8 cellular contexts compared by ENCODE assay signal in the genomic region with DNA sequence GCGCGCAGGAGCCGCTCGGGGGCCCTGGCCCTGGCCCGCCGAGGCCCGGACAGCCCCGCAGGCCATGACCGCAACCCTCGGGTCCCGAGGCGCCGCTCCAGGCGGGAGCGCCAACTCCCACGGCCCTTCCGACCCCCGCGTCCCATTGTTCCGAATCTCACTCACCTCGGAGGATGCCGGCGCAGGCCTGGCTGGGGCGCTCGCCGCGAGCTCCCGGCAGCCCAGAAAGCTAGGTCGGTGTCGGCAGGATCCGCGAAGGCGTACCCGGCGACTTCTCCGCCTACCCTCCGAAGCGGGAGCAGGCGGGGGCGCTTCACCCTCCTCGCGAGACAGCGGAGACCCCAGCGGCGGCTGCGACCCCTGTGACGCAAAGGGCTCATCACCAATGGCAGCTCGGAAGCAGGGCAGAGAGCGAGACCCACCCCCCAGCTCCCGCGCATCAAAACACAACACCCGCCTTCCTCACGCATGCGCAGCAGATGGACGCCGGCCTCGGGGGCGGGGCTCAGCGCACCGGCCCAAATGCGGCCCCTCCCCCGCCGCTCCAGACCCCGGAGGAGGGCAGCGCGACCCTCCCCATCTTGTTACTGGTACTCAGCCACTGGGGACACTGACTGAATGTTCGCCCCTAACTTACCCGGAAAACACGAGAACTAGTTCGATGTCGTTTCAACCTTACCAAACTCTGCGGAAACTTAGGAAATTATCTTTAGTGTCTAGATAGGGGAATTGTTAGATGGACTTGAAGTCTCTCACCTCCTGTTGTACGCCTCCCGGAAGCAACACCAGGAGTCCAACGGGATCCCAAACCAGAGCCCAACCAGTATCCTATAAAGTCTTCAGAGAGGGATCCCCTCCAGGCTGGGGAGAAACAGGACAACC. TPM values are rescaled to one million over a fixed set of nuclear protein-coding genes. Genes with fewer than 3 reads are reported as not detected.
DNase-seq lines count a peak whose midpoint lies in the region; ATAC-seq and TF ChIP-seq lines count a peak whose summit lies in the region.

No MANE protein-coding gene starts in this region.

- peaks cover 10% of the 10 kb centered on the region for H3K9me3 Mint-ChIP-seq in nephron progenitor cell
- H3K9me3 Mint-ChIP-seq in stimulated activated naive CD8-positive, alpha-beta T cell treated with anti-CD3 and anti-CD28 coated beads, Interleukin-15, amount 100 ng/mL, for 72 hours = no peaks in the 10 kb centered on the region

- no peaks in the 10 kb centered on the region for H3K27me3 ChIP-seq in H7 (ENCODE audit: control insufficient read depth, insufficient read depth, low read length)
- no peaks in the 10 kb centered on the region for H3K27me3 ChIP-seq in Loucy (ENCODE audit: insufficient read depth, low read length, poor library complexity, severe bottlenecking)
- H3K27me3 ChIP-seq in RWPE2 (ENCODE audit: insufficient read depth, poor library complexity, severe bottlenecking) = no peaks in the 10 kb centered on the region

- H3F3A ChIP-seq in Loucy (ENCODE audit: low read depth) = no peaks in the 10 kb centered on the region; the same call in 1 of the 2 replicates

- no peaks in the 10 kb centered on the region for H3K9me3 ChIP-seq in Loucy (ENCODE audit: insufficient read depth, low read depth, low read length)
- H3K9me3 ChIP-seq in RWPE2 (ENCODE audit: severe bottlenecking) = no peaks in the 10 kb centered on the region

- peak overlapping the region; percentile 75 for H3K27ac ChIP-seq in RWPE2 (ENCODE audit: poor library complexity, severe bottlenecking)

- peaks cover 41% of the 10 kb centered on the region for H3K36me3 Mint-ChIP-seq in nephron progenitor cell (ENCODE audit: low read depth)

- H3K4me3 Mint-ChIP-seq in nephron progenitor cell = peak overlapping the region; percentile 99
- peak overlapping the region; percentile 91 to 100 for H3K4me3 Mint-ChIP-seq in stimulated activated naive CD8-positive, alpha-beta T cell treated with anti-CD3 and anti-CD28 coated beads, Interleukin-15, amount 100 ng/mL, for 72 hours

- peak overlapping the region; percentile 94 for H3K4me3 ChIP-seq in H7 (ENCODE audit: insufficient read depth, low read depth, low read length)
- peak overlapping the region; percentile 87 for H3K4me3 ChIP-seq in Loucy (ENCODE audit: low read length, poor library complexity, severe bottlenecking)
- peak overlapping the region; percentile 95 for H3K4me3 ChIP-seq in RWPE2 (ENCODE audit: severe bottlenecking)
- H3K4me3 ChIP-seq in fibroblast of the aortic adventitia (ENCODE audit: low read depth, low read length) = peak overlapping the region; percentile 73

- DNase-seq in ELR (ENCODE audit: low read depth) (peak; percentile 89), H7 (peak; percentile 98), RWPE2 (ENCODE audit: low spot score) (peak; percentile 90), fibroblast of the aortic adventitia (ENCODE audit: low read depth) (peak; percentile 89), nephron progenitor cell (peak; percentile 98)
- DNase-seq in activated effector memory CD4-positive, alpha-beta T cell treated with anti-CD3 and anti-CD28 coated beads, Interleukin-2, amount 50 U/mL, for 16 hours = peak; percentile 98
- DNase-seq in stimulated activated naive CD8-positive, alpha-beta T cell treated with anti-CD3 and anti-CD28 coated beads, Interleukin-15, amount 100 ng/mL, for 72 hours = peak; percentile 92

- H3K9me2 ChIP-seq in Loucy (replicated peaks; ENCODE audit: low read depth, low read length) = no peaks in the 10 kb centered on the region

- ATAC-seq in RWPE2 (ENCODE audit: low read depth) = peak; percentile 66
- ATAC-seq in stimulated activated naive CD8-positive, alpha-beta T cell treated with anti-CD3 and anti-CD28 coated beads, Interleukin-15, amount 100 ng/mL, for 72 hours = peak; percentile 84

- H3K36me3 ChIP-seq in H7 (replicated peaks; ENCODE audit: control insufficient read depth, insufficient read depth, low read length) = no peaks in the 10 kb centered on the region
- no peaks in the 10 kb centered on the region for H3K36me3 ChIP-seq in Loucy (ENCODE audit: insufficient read depth, low read length)
- peaks cover 40% of the 10 kb centered on the region for H3K36me3 ChIP-seq in RWPE2 (ENCODE audit: low read depth)

- H3K27me3 Mint-ChIP-seq in nephron progenitor cell (ENCODE audit: low read depth, poor library complexity) = no peaks in the 10 kb centered on the region
- no peaks in the 10 kb centered on the region for H3K27me3 Mint-ChIP-seq in stimulated activated naive CD8-positive, alpha-beta T cell treated with anti-CD3 and anti-CD28 coated beads, Interleukin-15, amount 100 ng/mL, for 72 hours

- peaks cover 25% of the 10 kb centered on the region for H3K4me1 Mint-ChIP-seq in nephron progenitor cell
- H3K4me1 Mint-ChIP-seq in stimulated activated naive CD8-positive, alpha-beta T cell treated with anti-CD3 and anti-CD28 coated beads, Interleukin-15, amount 100 ng/mL, for 72 hours = peaks cover 61% of the 10 kb centered on the region

- peaks cover 44% of the 10 kb centered on the region for H4K20me1 ChIP-seq in Loucy (ENCODE audit: insufficient read depth, low read length, poor library complexity, severe bottlenecking)

- H3K4me1 ChIP-seq in Loucy (ENCODE audit: insufficient read depth, low read length, poor library complexity, severe bottlenecking) (peaks cover 55% of the 10 kb centered on the region), RWPE2 (ENCODE audit: insufficient read depth, poor library complexity, severe bottlenecking) (peaks cover 12% of the 10 kb centered on the region)

- H3K9ac ChIP-seq in Loucy (ENCODE audit: low read depth, low read length, poor library complexity, severe bottlenecking) = peak overlapping the region; percentile 91

- peak overlapping the region; percentile 94 for H3K4me2 ChIP-seq in Loucy (ENCODE audit: low read depth, low read length, poor library complexity, severe bottlenecking)

- peak overlapping the region; percentile 97 for H3K27ac Mint-ChIP-seq in nephron progenitor cell
- peak overlapping the region; percentile 99 to 100 for H3K27ac Mint-ChIP-seq in stimulated activated naive CD8-positive, alpha-beta T cell treated with anti-CD3 and anti-CD28 coated beads, Interleukin-15, amount 100 ng/mL, for 72 hours

- no peak for TF ChIP-seq CTCF in Loucy (conservative IDR thresholded peaks at IDR 0.05; ENCODE audit: low read length)
- TF ChIP-seq CTCF in RWPE2 (IDR thresholded peaks at IDR 0.05; ENCODE audit: poor library complexity, severe bottlenecking) = no peak
- TF ChIP-seq CTCF in fibroblast of the aortic adventitia (IDR thresholded peaks at IDR 0.05; ENCODE audit: insufficient read depth, low read length) = no peak
- no peak for TF ChIP-seq CTCF in nephron progenitor cell (IDR thresholded peaks at IDR 0.05)

- H2AFZ ChIP-seq in Loucy (ENCODE audit: low read length) = peak overlapping the region; percentile 72

- peaks cover 82% of the 10 kb centered on the region for H3K79me2 ChIP-seq in Loucy (ENCODE audit: insufficient read depth, low read length)

RNA-seq across cellular contexts. Expression of gene SMIM27, which starts 1.3 kb away (rescaled TPM):
- 7.1 and 16.7 TPM in 2 replicates for total RNA-seq in H7 (2014; rRNA removed; shearing (Covaris generic))
- total RNA-seq in fibroblast of the aortic adventitia (ENCODE audit: low replicate concordance) = 1.6 and 1.9 TPM in 2 replicates

RNA-seq across cellular contexts. Expression of gene TOPORS, which starts 1.5 kb away (rescaled TPM):
- 27.1 and 31.6 TPM in 2 replicates for total RNA-seq in H7 (2014; rRNA removed; shearing (Covaris generic))
- total RNA-seq in fibroblast of the aortic adventitia (ENCODE audit: low replicate concordance) = 19.7 and 40.6 TPM in 2 replicates

RNA-seq across cellular contexts. Expression of gene NDUFB6, which starts 22.1 kb away (rescaled TPM):
- total RNA-seq in H7 (2014; rRNA removed; shearing (Covaris generic)) = 48.4 and 77.1 TPM in 2 replicates
- total RNA-seq in fibroblast of the aortic adventitia (ENCODE audit: low replicate concordance) = 39.2 and 63.0 TPM in 2 replicates

RNA-seq across cellular contexts. Expression of gene RIGI, which starts 24.9 kb away (rescaled TPM):
- 6.1 and 6.5 TPM in 2 replicates for total RNA-seq in H7 (2014; rRNA removed; shearing (Covaris generic))
- total RNA-seq in fibroblast of the aortic adventitia (ENCODE audit: low replicate concordance) = 10.2 and 13.9 TPM in 2 replicates

Comparison
In these comparisons a context has a peak if more than half of its experiments do, and no peak if none do; other contexts are left out.
1. Peak in every context shown above with its lines: DNase-seq, ATAC-seq, H3K4me3 ChIP-seq and H3K27ac ChIP-seq.